Comparison of ENCODE assay signal across 8 cellular contexts in genomic region chr5:14264605-14265316, GRCh38.
DNase-seq lines count a peak whose midpoint lies in the region; ATAC-seq and TF ChIP-seq lines count a peak whose summit lies in the region.

No MANE protein-coding gene starts in this region.

- peak; percentile 97 for DNase-seq in AG20443 (ENCODE audit: low spot score)
- peak; percentile 79 for DNase-seq in NCI-H2196 treated with DMSO at 0.1 percent for 48 hours (lab: John Stamatoyannopoulos, UW; ENCODE audit: unreplicated experiment)
- peak; percentile 38 to 60 for DNase-seq in activated CD4-positive, alpha-beta T cell treated with anti-CD3 and anti-CD28 coated beads for 4 hours
- peak; percentile 94 for DNase-seq in choroid plexus epithelial cell (ENCODE audit: low read depth)
- peak; percentile 93 to 97 for DNase-seq in left lung
- peak; percentile 68 for DNase-seq in stimulated activated CD4-positive, alpha-beta T cell treated with anti-CD3 and anti-CD28 coated beads, Interleukin-4, amount 100 ng/mL, for 24 hours

- H3K27ac ChIP-seq in left lung, result no peak overlapping the region

- peaks cover 7 to 50% of the 10 kb centered on the region in 2 donors for H3K4me1 ChIP-seq in left lung

- intact Hi-C loops in left lung (cut with DNase I), result loop anchor here in 1 of 2 donors (10.0 kb wide), 2 partner anchors 70 to 120 kb away; partner anchors contain the start of gene TRIO

- H3K27me3 ChIP-seq in left lung, result no peaks in the 10 kb centered on the region

- no peaks in the 10 kb centered on the region for H3K36me3 ChIP-seq in left lung

- H3K9me3 ChIP-seq in left lung, result no peaks in the 10 kb centered on the region

- TF ChIP-seq CTCF in choroid plexus epithelial cell (conservative IDR thresholded peaks at IDR 0.05; ENCODE audit: low read depth, low read length) (no peak), left lung (IDR thresholded peaks at IDR 0.05) (no peak)

- H3K4me3 ChIP-seq in choroid plexus epithelial cell (ENCODE audit: low read depth, low read length) (peak overlapping the region; percentile 25), left lung (peak overlapping the region in 1 of 2 donors; percentile 13)

- ATAC-seq in GM19023 (IDR thresholded peaks at IDR 0.05; ENCODE audit: unreplicated experiment) (peak; percentile 89), HG03139 (IDR thresholded peaks at IDR 0.05; ENCODE audit: unreplicated experiment) (peak; percentile 81), left lung (peak; percentile 94)
